Comparison of ENCODE assay signal across 24 cellular contexts in genomic region chr11:108307751-108308150, GRCh38.
A peak's percentile ranks its signal among the peaks of the same experiment; 100 is the strongest.
DNase-seq lines count a peak whose midpoint lies in the region; TF ChIP-seq lines count a peak whose summit lies in the region.
"Had no signal": no experiment of that assay in that cellular context is flagged by ENCODE, and none has a peak within 500 bp of the region (broad histone marks: within the 10 kb centered on the region; RNA-seq: fewer than 3 reads in every experiment).

No MANE protein-coding gene starts in this region.

- H3K27me3 Mint-ChIP-seq in MCF 10A (ENCODE audit: insufficient read depth, unreplicated experiment), result no peaks in the 10 kb centered on the region
- H3K27me3 Mint-ChIP-seq: activated CD4-positive, alpha-beta T cell treated with anti-CD3 and anti-CD28 coated beads, Interleukin-2, amount 10 ng/mL, durations not matched to agents 24 days and 14 days; stimulated activated naive CD8-positive, alpha-beta T cell treated with anti-CD3 and anti-CD28 coated beads, Interleukin-15, amount 100 ng/mL, for 72 hours had no signal

- H3K4me1 ChIP-seq in breast epithelium, result no peaks in the 10 kb centered on the region
- H3K4me1 ChIP-seq: BE2C, tibial nerve had no signal

- TF ChIP-seq CTCF in MCF 10A (IDR thresholded peaks at IDR 0.05; ENCODE audit: unreplicated experiment), result no peak
- no peak for TF ChIP-seq CTCF in breast epithelium (IDR thresholded peaks at IDR 0.05)

- H3K27me3 ChIP-seq in breast epithelium, result no peaks in the 10 kb centered on the region
- H3K27me3 ChIP-seq: BE2C, tibial nerve had no signal

- intact Hi-C loops in MCF 10A (cut with micrococcal nuclease), result no loop called here
- intact Hi-C loops in breast epithelium (cut with DNase I; ENCODE audit: low total_unique reads), result loop anchor here (10.0 kb wide), 1 partner anchor 677 kb away; no protein-coding TSS in a partner anchor

- H3K27ac ChIP-seq in breast epithelium (no peak overlapping the region), cingulate gyrus (ENCODE audit: low read depth, low read length) (peak overlapping the region; percentile 25)
- H3K27ac ChIP-seq: PC-9, tibial nerve, VCaP had no signal

- no peak overlapping the region for H3K4me3 ChIP-seq in breast epithelium
- H3K4me3 ChIP-seq: PC-9, tibial nerve had no signal

- DNase-seq in MCF 10A (ENCODE audit: unreplicated experiment) (no peak), breast epithelium (ENCODE audit: low spot score in 2 of 2) (no peak), midbrain (lab: John Stamatoyannopoulos, UW) (peak; percentile 20), NCI-H2029 treated with DMSO at 0.1 percent for 48 hours (lab: John Stamatoyannopoulos, UW) (no peak), NCI-H524 (lab: John Stamatoyannopoulos, UW) (no peak), glomerular visceral epithelial cell (ENCODE audit: extremely low spot score) (no peak)
- DNase-seq: activated CD4-positive, alpha-beta T cell treated with anti-CD3 and anti-CD28 coated beads, Interleukin-2, amount 10 ng/mL, durations not matched to agents 24 days and 14 days; BE2C; COR-L47; effector CD4-positive, alpha-beta T cell; erythroblast; head of caudate nucleus; mesendoderm; NCI-H1694; NCI-H2171; NCI-H510A treated with DMSO at 0.1 percent for 48 hours; occipital lobe; PC-9; stimulated activated naive CD8-positive, alpha-beta T cell treated with anti-CD3 and anti-CD28 coated beads, Interleukin-15, amount 100 ng/mL, for 72 hours; T-helper 9 cell had no signal

- no peak overlapping the region for H3K4me3 Mint-ChIP-seq in MCF 10A (ENCODE audit: unreplicated experiment)
- H3K4me3 Mint-ChIP-seq: activated CD4-positive, alpha-beta T cell treated with anti-CD3 and anti-CD28 coated beads, Interleukin-2, amount 10 ng/mL, durations not matched to agents 24 days and 14 days; stimulated activated naive CD8-positive, alpha-beta T cell treated with anti-CD3 and anti-CD28 coated beads, Interleukin-15, amount 100 ng/mL, for 72 hours had no signal

- CTCF ChIA-PET in MCF 10A (lab: Yijun Ruan, JAX), result no interaction called here

- peaks cover 65% of the 10 kb centered on the region for H3K36me3 Mint-ChIP-seq in MCF 10A (ENCODE audit: insufficient read depth, unreplicated experiment)

- H3K9me3 Mint-ChIP-seq in MCF 10A (ENCODE audit: unreplicated experiment), result no peaks in the 10 kb centered on the region
- H3K9me3 Mint-ChIP-seq: activated CD4-positive, alpha-beta T cell treated with anti-CD3 and anti-CD28 coated beads, Interleukin-2, amount 10 ng/mL, durations not matched to agents 24 days and 14 days; activated T-helper 2 cell treated with anti-CD3 and anti-CD28 coated beads, Interferon-gamma antibody, Interleukin-2, Interleukin-4, amounts not matched to agents 10 μg/mL and 5 μg/mL and 100 μg/mL, durations not matched to agents 14 hours and 24 hours and 36 hours; stimulated activated naive CD8-positive, alpha-beta T cell treated with anti-CD3 and anti-CD28 coated beads, Interleukin-15, amount 100 ng/mL, for 72 hours had no signal

- peak overlapping the region; percentile 9 for H3K27ac Mint-ChIP-seq in MCF 10A (ENCODE audit: low read depth, unreplicated experiment)
- H3K27ac Mint-ChIP-seq: activated CD4-positive, alpha-beta T cell treated with anti-CD3 and anti-CD28 coated beads, Interleukin-2, amount 10 ng/mL, durations not matched to agents 24 days and 14 days; activated T-helper 2 cell treated with anti-CD3 and anti-CD28 coated beads, Interferon-gamma antibody, Interleukin-2, Interleukin-4, amounts not matched to agents 10 μg/mL and 5 μg/mL and 100 μg/mL, durations not matched to agents 14 hours and 24 hours and 36 hours; stimulated activated naive CD8-positive, alpha-beta T cell treated with anti-CD3 and anti-CD28 coated beads, Interleukin-15, amount 100 ng/mL, for 72 hours had no signal

- no TSS peak for BruUV-seq in MCF 10A (replicated peaks; lab: Mats Ljungman, UMichigan)

- no peaks in the 10 kb centered on the region for H3K9me3 ChIP-seq in breast epithelium
- H3K9me3 ChIP-seq: BE2C, tibial nerve had no signal

- TF ChIP-seq POLR2A in breast epithelium (IDR thresholded peaks at IDR 0.05), result no peak

- H3K36me3 ChIP-seq in breast epithelium, result peaks cover 8% of the 10 kb centered on the region

- H3K4me1 Mint-ChIP-seq in MCF 10A (ENCODE audit: insufficient read depth, unreplicated experiment), result no peaks in the 10 kb centered on the region
- H3K4me1 Mint-ChIP-seq: activated CD4-positive, alpha-beta T cell treated with anti-CD3 and anti-CD28 coated beads, Interleukin-2, amount 10 ng/mL, durations not matched to agents 24 days and 14 days had no signal

- POLR2A ChIA-PET in MCF 10A (lab: Yijun Ruan, JAX), result no interaction called here
